In the genomic region with DNA sequence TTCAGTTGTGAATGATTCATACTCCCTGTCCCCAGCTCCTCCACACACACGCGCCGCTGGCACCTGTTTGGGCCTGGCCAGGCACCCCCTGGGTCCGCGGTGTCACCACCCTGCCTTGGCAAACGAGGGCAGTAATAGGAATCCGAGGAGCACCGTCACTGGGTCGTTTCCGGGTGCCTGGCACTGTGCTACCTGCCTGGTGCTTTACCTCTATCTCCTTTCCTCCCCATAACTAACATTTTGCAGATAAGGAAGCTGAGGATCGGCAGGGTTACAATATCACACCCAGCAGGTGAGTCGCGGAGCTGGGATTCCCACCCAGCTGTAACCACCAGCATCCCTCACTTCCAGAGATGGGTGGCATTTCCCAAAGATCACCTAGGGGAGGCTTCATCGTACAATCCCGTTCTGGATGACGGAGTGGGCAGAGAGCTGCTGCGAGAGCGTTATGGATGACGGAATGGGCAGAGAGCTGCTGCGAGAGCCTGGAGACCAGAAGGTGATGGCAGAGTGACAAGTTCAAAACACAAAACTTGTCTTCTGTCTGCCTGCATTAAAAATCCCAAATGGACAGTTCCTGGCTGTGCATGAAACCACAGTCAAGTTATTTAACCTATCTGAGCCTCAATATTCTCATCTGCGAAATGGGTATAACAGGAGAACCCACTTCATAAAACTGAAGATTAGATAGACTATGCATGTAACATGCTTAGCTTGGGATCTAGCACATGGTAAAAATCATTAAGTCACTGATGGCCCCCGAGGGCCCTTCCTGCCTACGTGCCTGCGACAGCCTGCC, we compare ENCODE assay signal across 9 cellular contexts. TPM values are rescaled to one million over a fixed set of nuclear protein-coding genes. Genes with fewer than 3 reads are reported as not detected.
DNase-seq lines count a peak whose midpoint lies in the region; ATAC-seq and TF ChIP-seq lines count a peak whose summit lies in the region.
"Had no signal": no experiment of that assay in that cellular context is flagged by ENCODE, and none has a peak within 500 bp of the region (broad histone marks: within the 10 kb centered on the region; RNA-seq: fewer than 3 reads in every experiment).

No MANE protein-coding gene starts in this region.

- no peaks in the 10 kb centered on the region for H3K36me3 Mint-ChIP-seq in activated CD4-positive, alpha-beta T cell treated with anti-CD3 and anti-CD28 coated beads for 36 hours (ENCODE audit: low read depth)

- peaks cover 4% of the 10 kb centered on the region for H3K4me1 Mint-ChIP-seq in activated CD4-positive, alpha-beta T cell treated with anti-CD3 and anti-CD28 coated beads for 36 hours

- H3K9me3 ChIP-seq in ascending aorta (no peaks in the 10 kb centered on the region), left lung (no peaks in the 10 kb centered on the region), suprapubic skin (no peaks in the 10 kb centered on the region)

- peaks cover 2% of the 10 kb centered on the region for H3K9me3 Mint-ChIP-seq in activated CD4-positive, alpha-beta T cell treated with anti-CD3 and anti-CD28 coated beads for 36 hours (ENCODE audit: low read depth)

- H3K27ac ChIP-seq in ascending aorta (peak overlapping the region; percentile 92 to 93), left lung (peak overlapping the region; percentile 84 to 87), suprapubic skin (peak overlapping the region; percentile 81)

- in situ Hi-C loops in KBM-7 (cut with MboI; ENCODE audit: low pct_unique_long_range_greater_than_20kb, low sequenced_read_pairs), result no loop called here

- H3K27me3 Mint-ChIP-seq in activated CD4-positive, alpha-beta T cell treated with anti-CD3 and anti-CD28 coated beads for 36 hours, result peaks cover 58% of the 10 kb centered on the region

- H3K4me3 ChIP-seq in ascending aorta (peak overlapping the region; percentile 97 to 100), left lung (peak overlapping the region; percentile 60), suprapubic skin (peak overlapping the region; percentile 81)

- intact Hi-C loops in activated CD4-positive, alpha-beta T cell treated with anti-CD3 and anti-CD28 coated beads for 36 hours (cut with DNase I, micrococcal nuclease), result loop anchor here in 1 of 2 experiments (5.0 kb wide), 2 partner anchors 434 to 1806 kb away; a partner anchor contains a TSS
- intact Hi-C loops in ascending aorta (cut with DNase I), result loop anchor here (1.0 to 10.0 kb wide), 5 partner anchors 35 to 1301 kb away; a partner anchor contains a TSS
- intact Hi-C loops in left lung (cut with DNase I), result no loop called here

- H3K27me3 ChIP-seq in ascending aorta (no peaks in the 10 kb centered on the region), left lung (peaks cover 12 to 87% of the 10 kb centered on the region in 2 donors), suprapubic skin (peaks cover 10% of the 10 kb centered on the region)

- CTCF ChIA-PET in activated CD4-positive, alpha-beta T cell treated with anti-CD3 and anti-CD28 coated beads for 36 hours (lab: Charles Lee), result interaction anchor here (0.7 to 0.9 kb wide), 2 partner anchors 44 to 54 kb away, joined by 3 to 5 read pairs; no protein-coding TSS in a partner anchor

- 44% methylated on average over 24 of the region's 24 CpGs for WGBS in suprapubic skin

- no peak for ATAC-seq in activated CD4-positive, alpha-beta T cell treated with anti-CD3 and anti-CD28 coated beads for 36 hours
- ATAC-seq in left lung (no peak), HG03469 (IDR thresholded peaks at IDR 0.05; ENCODE audit: unreplicated experiment) (no peak)

- no peak overlapping the region for H3K27ac Mint-ChIP-seq in activated CD4-positive, alpha-beta T cell treated with anti-CD3 and anti-CD28 coated beads for 36 hours

- peak overlapping the region; percentile 43 for H3K4me3 Mint-ChIP-seq in activated CD4-positive, alpha-beta T cell treated with anti-CD3 and anti-CD28 coated beads for 36 hours

- TF ChIP-seq CTCF in ascending aorta (IDR thresholded peaks at IDR 0.05) (no peak), left lung (IDR thresholded peaks at IDR 0.05) (no peak), suprapubic skin (IDR thresholded peaks at IDR 0.05) (no peak)

- no peak for TF ChIP-seq POLR2A in suprapubic skin (IDR thresholded peaks at IDR 0.05)

- peak; percentile 36 for DNase-seq in activated CD4-positive, alpha-beta T cell treated with anti-CD3 and anti-CD28 coated beads for 36 hours
- DNase-seq in activated CD4-positive, alpha-beta T cell treated with anti-CD3 and anti-CD28 coated beads for 48 hours, result no peak
- DNase-seq in ascending aorta (ENCODE audit: low spot score in 2 of 2) (peak in 1 of 2 donors; percentile 79), left lung (no peak), suprapubic skin (ENCODE audit: low spot score in 2 of 2) (no peak), NCI-H226 (no peak), KBM-7 (no peak)
- DNase-seq: NCI-H1694 treated with DMSO at 0.1 percent for 48 hours had no signal

- H3K36me3 ChIP-seq in ascending aorta, result no peaks in the 10 kb centered on the region
- H3K36me3 ChIP-seq in left lung, result no peaks in the 10 kb centered on the region
- no peaks in the 10 kb centered on the region for H3K36me3 ChIP-seq in suprapubic skin

- peaks cover 0 to 3% of the 10 kb centered on the region in 2 donors for H3K4me1 ChIP-seq in ascending aorta
- peaks cover 4 to 21% of the 10 kb centered on the region in 2 donors for H3K4me1 ChIP-seq in left lung
- peaks cover 19% of the 10 kb centered on the region for H3K4me1 ChIP-seq in suprapubic skin

- POLR2A ChIA-PET in activated CD4-positive, alpha-beta T cell treated with anti-CD3 and anti-CD28 coated beads for 36 hours (lab: Charles Lee), result no interaction called here

- TF ChIP-seq EP300 in suprapubic skin (IDR thresholded peaks at IDR 0.05), result no peak

RNA-seq across cellular contexts. Expression of a gene that starts 1.1 kb away (rescaled TPM):
- under 1 TPM; 0.41 to 0.74 TPM for total RNA-seq in activated CD4-positive, alpha-beta T cell treated with anti-CD3 and anti-CD28 coated beads for 36 hours
- total RNA-seq in ascending aorta (5.5 TPM), left lung (1 to 10 TPM; 9.1 to 9.9 TPM), suprapubic skin (10 to 100 TPM in 3 of 4 donors, 1 to 10 TPM in 1; 9.6 to 26.6 (median 18.2) TPM)
